Comparison of ENCODE assay signal across 18 cellular contexts in the genomic region with DNA sequence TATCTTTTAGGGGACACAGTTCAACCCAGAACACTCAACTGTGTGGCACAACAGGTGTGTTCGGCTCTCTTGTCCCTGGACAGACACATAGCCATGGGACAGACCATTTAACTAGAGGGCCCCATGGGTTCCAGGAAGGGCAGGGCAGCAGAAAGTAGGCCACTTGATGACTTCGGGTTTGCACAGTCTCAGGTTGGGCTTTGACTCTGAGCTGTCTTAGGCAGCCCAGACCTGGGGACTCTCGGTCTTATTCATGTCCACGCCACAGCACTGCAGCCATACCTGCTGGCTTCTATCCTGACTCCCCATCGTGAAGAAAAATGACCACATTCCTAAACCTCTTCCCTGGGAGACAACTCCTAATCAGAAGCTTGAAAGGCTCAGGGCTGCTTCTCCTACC.
DNase-seq lines count a peak whose midpoint lies in the region; ATAC-seq and TF ChIP-seq lines count a peak whose summit lies in the region.
"Had no signal": no experiment of that assay in that cellular context is flagged by ENCODE, and none has a peak within 500 bp of the region (broad histone marks: within the 10 kb centered on the region; RNA-seq: fewer than 3 reads in every experiment).

No MANE protein-coding gene starts in this region.

- H3K9me3 Mint-ChIP-seq in endodermal cell (no peaks in the 10 kb centered on the region), neural progenitor cell (peaks cover 2% of the 10 kb centered on the region)
- H3K9me3 Mint-ChIP-seq: HFFc6 had no signal

- H4K20me1 ChIP-seq in PC-9 (ENCODE audit: insufficient read depth): no peaks in the 10 kb centered on the region
- H4K20me1 ChIP-seq in neural progenitor cell (ENCODE audit: low read depth): no peaks in the 10 kb centered on the region

- BruUV-seq in PC-9 (replicated peaks; lab: Mats Ljungman, UMichigan): no TSS peak

- H3K27me3 ChIP-seq in PC-9 (ENCODE audit: insufficient read depth, low read depth) (no peaks in the 10 kb centered on the region), endodermal cell (ENCODE audit: control insufficient read depth, insufficient read depth, low read length, poor library complexity, severe bottlenecking) (no peaks in the 10 kb centered on the region), neural progenitor cell (no peaks in the 10 kb centered on the region), right atrium auricular region (no peaks in the 10 kb centered on the region)
- H3K27me3 ChIP-seq: BE2C had no signal

- DNase-seq in PC-9 (no peak), endodermal cell (peak; percentile 35), neural progenitor cell (ENCODE audit: low spot score) (no peak), right atrium auricular region (ENCODE audit: low spot score) (no peak), anterior cingulate cortex (lab: John Stamatoyannopoulos, UW) (no peak)
- DNase-seq: BE2C; CD4-positive, alpha-beta memory T cell; DMS153; DMS79 treated with DMSO at 0.1 percent for 48 hours; EL; GDM1; GOT3; HFFc6 had no signal

- H3K4me3 ChIP-seq in PC-9 (no peak overlapping the region), endodermal cell (ENCODE audit: low read length) (no peak overlapping the region), neural progenitor cell (no peak overlapping the region), right atrium auricular region (no peak overlapping the region)
- H3K4me3 ChIP-seq: A549, HAP-1 had no signal

- H3K9ac ChIP-seq in endodermal cell (ENCODE audit: extremely low read depth, low read length, poor library complexity, severe bottlenecking): no peak overlapping the region
- no peak overlapping the region for H3K9ac ChIP-seq in neural progenitor cell

- ATAC-seq in HG02884 (IDR thresholded peaks at IDR 0.05; ENCODE audit: unreplicated experiment): no peak
- ATAC-seq: A549 had no signal

- H3K27me3 Mint-ChIP-seq in endodermal cell (ENCODE audit: insufficient read depth) (no peaks in the 10 kb centered on the region), neural progenitor cell (ENCODE audit: insufficient read depth, low read depth) (peaks cover 7% of the 10 kb centered on the region)
- H3K27me3 Mint-ChIP-seq: CD4-positive, alpha-beta memory T cell; IgD-negative memory B cell had no signal

- no peak overlapping the region for H3K4me3 Mint-ChIP-seq in endodermal cell
- no peak overlapping the region for H3K4me3 Mint-ChIP-seq in neural progenitor cell
- H3K4me3 Mint-ChIP-seq: CD4-positive, alpha-beta memory T cell; HFFc6; IgD-negative memory B cell had no signal

- H3K4me1 Mint-ChIP-seq in endodermal cell (no peaks in the 10 kb centered on the region), neural progenitor cell (peaks cover 31% of the 10 kb centered on the region)
- H3K4me1 Mint-ChIP-seq: CD4-positive, alpha-beta memory T cell; IgD-negative memory B cell had no signal

- H2AFZ ChIP-seq in PC-9 (no peak overlapping the region), neural progenitor cell (replicated peaks) (no peak overlapping the region)

- H3K9me2 ChIP-seq in PC-9 (ENCODE audit: insufficient read depth): no peaks in the 10 kb centered on the region

- TF ChIP-seq CTCF in PC-9 (conservative IDR thresholded peaks at IDR 0.05) (no peak), endodermal cell (conservative IDR thresholded peaks at IDR 0.05) (no peak), neural progenitor cell (IDR thresholded peaks at IDR 0.05) (no peak), right atrium auricular region (IDR thresholded peaks at IDR 0.05) (no peak)

- POLR2A ChIA-PET in PC-9 (lab: Charles Lee; ENCODE audit: unreplicated experiment): no interaction called here

- H3K36me3 Mint-ChIP-seq in endodermal cell (ENCODE audit: low read depth) (peaks cover 48% of the 10 kb centered on the region), neural progenitor cell (peaks cover 37% of the 10 kb centered on the region)

- H3F3A ChIP-seq in PC-9 (ENCODE audit: insufficient read depth, low read depth): peaks cover 20% of the 10 kb centered on the region
- no peaks in the 10 kb centered on the region for H3F3A ChIP-seq in neural progenitor cell (ENCODE audit: low read depth)

- H3K4me2 ChIP-seq in PC-9 (peak overlapping the region; percentile 77; the same call in 1 of the 2 replicates), neural progenitor cell (no peak overlapping the region)
- H3K4me2 ChIP-seq: A549 had no signal

- H3K9me3 ChIP-seq in PC-9 (ENCODE audit: insufficient read depth, low read depth) (no peaks in the 10 kb centered on the region), endodermal cell (ENCODE audit: control insufficient read depth, low read length) (peaks cover 7% of the 10 kb centered on the region), neural progenitor cell (ENCODE audit: low read depth) (no peaks in the 10 kb centered on the region), right atrium auricular region (no peaks in the 10 kb centered on the region)
- H3K9me3 ChIP-seq: A549, BE2C, HAP-1 had no signal

- H3K36me3 ChIP-seq in PC-9 (ENCODE audit: low read depth): peaks cover 23% of the 10 kb centered on the region
- H3K36me3 ChIP-seq in endodermal cell (ENCODE audit: control insufficient read depth, insufficient read depth, low read length): peaks cover 48% of the 10 kb centered on the region
- no peaks in the 10 kb centered on the region for H3K36me3 ChIP-seq in neural progenitor cell
- no peaks in the 10 kb centered on the region for H3K36me3 ChIP-seq in right atrium auricular region

- intact Hi-C loops in PC-9 (cut with micrococcal nuclease; ENCODE audit: unreplicated experiment): no loop called here

- 86 to 94% methylated on average over 5 of the region's 5 CpGs for WGBS in endodermal cell (ENCODE audit: insufficient coverage in 1 of 2, insufficient read length in 1 of 2), 2 experiments

- H3K4me1 ChIP-seq in PC-9 (replicated peaks; ENCODE audit: insufficient read depth): peaks cover 47% of the 10 kb centered on the region
- H3K4me1 ChIP-seq in endodermal cell (ENCODE audit: control insufficient read depth, insufficient read depth, low read length): no peaks in the 10 kb centered on the region
- H3K4me1 ChIP-seq in neural progenitor cell: peaks cover 8% of the 10 kb centered on the region
- H3K4me1 ChIP-seq in right atrium auricular region: peaks cover 0 to 4% of the 10 kb centered on the region in 2 donors
- H3K4me1 ChIP-seq: BE2C, HAP-1 had no signal

- H3K79me2 ChIP-seq in PC-9 (ENCODE audit: low read depth): peaks cover 6% of the 10 kb centered on the region; the same call in 1 of the 2 replicates
- no peaks in the 10 kb centered on the region for H3K79me2 ChIP-seq in neural progenitor cell (ENCODE audit: low read depth)

- H3K27ac ChIP-seq in PC-9: peak overlapping the region; percentile 89
- no peak overlapping the region for H3K27ac ChIP-seq in endodermal cell (ENCODE audit: low read depth, low read length)
- H3K27ac ChIP-seq in neural progenitor cell: no peak overlapping the region
- H3K27ac ChIP-seq in right atrium auricular region: no peak overlapping the region
- H3K27ac ChIP-seq: A549, C4-2B had no signal

- CTCF ChIA-PET in PC-9 (lab: Charles Lee): no interaction called here

- H3K27ac Mint-ChIP-seq in endodermal cell (peak overlapping the region; percentile 57), neural progenitor cell (peak overlapping the region; percentile 72)
- H3K27ac Mint-ChIP-seq: HFFc6, IgD-negative memory B cell had no signal
